Comparison of ENCODE assay signal across 1 cellular context in genomic region chr20:63539441-63540370, GRCh38.
TF ChIP-seq lines count a peak whose summit lies in the region.

No MANE protein-coding gene starts in this region.

TF ChIP-seq in GM12878, 131 proteins besides CTCF, POLR2A, EP300 and RAD21:
- TF ChIP-seq BCL3 (IDR thresholded peaks at IDR 0.05; ENCODE audit: borderline replicate concordance, insufficient read depth, low read depth, low read length, poor library complexity, severe bottlenecking) (peak; percentile 55), IRF4 (IDR thresholded peaks at IDR 0.05; ENCODE audit: low read depth, low read length) (no peak)
TF ChIP-seq in GM12878: peak in this region for 1.
